ENCODE assay signal across 24 cellular contexts in genomic region chr5:35101016-35101415, GRCh38.
"Had no signal": no experiment of that assay in that cellular context is flagged by ENCODE, and none has a peak within 500 bp of the region (broad histone marks: within the 10 kb centered on the region; RNA-seq: fewer than 3 reads in every experiment).

No MANE protein-coding gene starts in this region.

- H3K4me1 ChIP-seq: stomach, thyroid gland, tibial artery, upper lobe of left lung, upper lobe of right lung, uterus had no signal

- H3K9me3 ChIP-seq: stomach, suprapubic skin, testis, thoracic aorta, thyroid gland, tibial artery, tibial nerve, transverse colon, upper lobe of left lung, upper lobe of right lung, uterus, vagina had no signal

- DNase-seq: stimulated activated CD4-positive, alpha-beta T cell treated with anti-CD3 and anti-CD28 coated beads, Interleukin-2, amount 100 ng/mL, for 48 hours; stimulated activated CD4-positive, alpha-beta T cell treated with anti-CD3 and anti-CD28 coated beads, Interleukin-4, amount 100 ng/mL, for 1 hour; stimulated activated CD4-positive, alpha-beta T cell treated with anti-CD3 and anti-CD28 coated beads, Interleukin-4, amount 100 ng/mL, for 24 hours; stimulated activated CD4-positive, alpha-beta T cell treated with anti-CD3 and anti-CD28 coated beads, Interleukin-4, amount 100 ng/mL, for 4 hours; stimulated activated CD8-positive, alpha-beta memory T cell treated with anti-CD3 and anti-CD28 coated beads, Interleukin-4, amount 100 ng/mL, for 48 hours; stimulated activated naive B cell treated with anti-CD40 and anti-IgM and Interleukin-4, amounts not matched to agents 10 μg/mL and 1 μg/mL and 100 μg/mL, for 72 hours; stimulated activated naive CD4-positive, alpha-beta T cell; stimulated activated naive CD4-positive, alpha-beta T cell treated with Interleukin-2 at 50 U/mL for 16 hours; stimulated activated naive CD8-positive, alpha-beta T cell treated with anti-CD3 and anti-CD28 coated beads, Interleukin-15, amount 100 ng/mL, for 72 hours; stimulated activated naive CD8-positive, alpha-beta T cell treated with anti-CD3 and anti-CD28 coated beads, Interleukin-15, Interleukin-2, amounts not matched to agents 100 U/mL and 50 U/mL, for 24 hours; stomach; substantia nigra; testis; thyroid gland; tibial artery; transverse colon; trophoblast cell; upper lobe of left lung; upper lobe of right lung; uterus had no signal

- H3K4me3 ChIP-seq: stomach, suprapubic skin, testis, thoracic aorta, thyroid gland, tibial artery, tibial nerve, transverse colon, upper lobe of left lung, upper lobe of right lung, uterus, vagina had no signal

- H3K27ac ChIP-seq: stomach, suprapubic skin, testis, thoracic aorta, thyroid gland, tibial artery, tibial nerve, transverse colon, upper lobe of left lung, upper lobe of right lung, uterus, vagina had no signal

- H3K36me3 ChIP-seq: stomach, suprapubic skin, thoracic aorta, thyroid gland, tibial artery, tibial nerve, transverse colon, upper lobe of left lung, upper lobe of right lung, uterus, vagina had no signal
